ENCODE assay signal across 8 cellular contexts in genomic region chr3:148379763-148380162, GRCh38.
DNase-seq lines count a peak whose midpoint lies in the region; ATAC-seq and TF ChIP-seq lines count a peak whose summit lies in the region.

No MANE protein-coding gene starts in this region.

- H3K9ac ChIP-seq in IMR-90 (ENCODE audit: low read depth, low read length): no peak overlapping the region

- no peak overlapping the region for H3K23ac ChIP-seq in IMR-90 (ENCODE audit: low read depth, low read length)

- POLR2A ChIA-PET in IMR-90 (lab: Charles Lee; ENCODE audit: unreplicated experiment): no interaction called here

- no peak overlapping the region for H3K4ac ChIP-seq in IMR-90 (ENCODE audit: low read depth, low read length)

- peak; percentile 77 for TF ChIP-seq RAD21 in IMR-90 (IDR thresholded peaks at IDR 0.05; ENCODE audit: low read length)

- no peak overlapping the region for H2AK9ac ChIP-seq in IMR-90 (replicated peaks; ENCODE audit: low read depth, low read length, poor library complexity)

- no peak overlapping the region for H4K8ac ChIP-seq in IMR-90 (ENCODE audit: low read depth in 2 of 2, low read length in 2 of 2)

- intact Hi-C loops in IMR-90 (cut with micrococcal nuclease) (loop anchor here (1.0 to 2.0 kb wide), 4 partner anchors 340 to 571 kb away; no protein-coding TSS in a partner anchor), left cardiac atrium (cut with DNase I) (loop anchor here (2.0 to 5.0 kb wide), 4 partner anchors 338 to 569 kb away; no protein-coding TSS in a partner anchor), spleen (cut with DNase I; ENCODE audit: low total_unique reads) (loop anchor here (10.0 kb wide), 2 partner anchors 345 to 565 kb away; no protein-coding TSS in a partner anchor)

- no peaks in the 10 kb centered on the region for H3K36me3 Mint-ChIP-seq in stimulated activated effector memory CD8-positive, alpha-beta T cell treated with anti-CD3 and anti-CD28 coated beads, Interleukin-12 subunit alpha, Interleukin-12 subunit beta, amount 100 ng/mL, for 72 hours
- no peaks in the 10 kb centered on the region for H3K36me3 Mint-ChIP-seq in activated T-cell treated with anti-CD3 and anti-CD28 coated beads, Interleukin-2, amount 50 U/mL, for 24 hours (ENCODE audit: low read depth)

- no peak overlapping the region for H3K27ac ChIP-seq in IMR-90 (ENCODE audit: insufficient read depth, low read length)
- no peak overlapping the region for H3K27ac ChIP-seq in spleen

- no peaks in the 10 kb centered on the region for H3K27me3 ChIP-seq in IMR-90 (ENCODE audit: control insufficient read depth, insufficient read depth, low read length)
- no peaks in the 10 kb centered on the region for H3K27me3 ChIP-seq in spleen (replicated peaks in 1 of 7)

- no peak overlapping the region for H4K5ac ChIP-seq in IMR-90 (ENCODE audit: low read depth, low read length)

- WGBS in IMR-90 (ENCODE audit: extremely low coverage in 2 of 2, insufficient read length in 1 of 2), 2 experiments: no CpG with 5 or more reads among the region's 3 CpGs
- 57 to 59% (median 59%) methylated on average over 3 of the region's 3 CpGs for WGBS in spleen, 5 donors

- no peaks in the 10 kb centered on the region for H3K4me1 ChIP-seq in IMR-90 (ENCODE audit: control insufficient read depth, insufficient read depth, low read length)
- H3K4me1 ChIP-seq in spleen: no peaks in the 10 kb centered on the region

- no peak overlapping the region for H2AFZ ChIP-seq in IMR-90 (replicated peaks; ENCODE audit: low read length, poor library complexity)

- no peak overlapping the region for H3K4me3 Mint-ChIP-seq in stimulated activated effector memory CD8-positive, alpha-beta T cell treated with anti-CD3 and anti-CD28 coated beads, Interleukin-12 subunit alpha, Interleukin-12 subunit beta, amount 100 ng/mL, for 72 hours
- no peak overlapping the region for H3K4me3 Mint-ChIP-seq in activated T-cell treated with anti-CD3 and anti-CD28 coated beads, Interleukin-2, amount 50 U/mL, for 24 hours

- TF ChIP-seq CTCF in GM10266 (IDR thresholded peaks at IDR 0.05; ENCODE audit: control insufficient read depth, insufficient read depth, low read depth, missing control alignments) (peak; percentile 50), IMR-90 (conservative IDR thresholded peaks at IDR 0.05; ENCODE audit: low read depth, low read length) (peak; percentile 63), spleen (IDR thresholded peaks at IDR 0.05 in 8 of 11, conservative IDR thresholded peaks at IDR 0.05 in 3 of 11) (peak in 9 of 11 experiments; percentile 14 to 51 (median 32))

- peak; percentile 89 for ATAC-seq in GM21723 (IDR thresholded peaks at IDR 0.05; ENCODE audit: unreplicated experiment)
- ATAC-seq in IMR-90 (ENCODE audit: low read depth): peak; percentile 91
- peak; percentile 74 to 86 for ATAC-seq in left cardiac atrium
- no peak for ATAC-seq in stimulated activated effector memory CD8-positive, alpha-beta T cell treated with anti-CD3 and anti-CD28 coated beads, Interleukin-12 subunit alpha, Interleukin-12 subunit beta, amount 100 ng/mL, for 72 hours

- in situ Hi-C loops in IMR-90 (cut with MboI; ENCODE audit: low sequenced_read_pairs): loop anchor here (5.0 kb wide), 2 partner anchors 338 to 568 kb away; no protein-coding TSS in a partner anchor

- TF ChIP-seq POLR2A in IMR-90 (IDR thresholded peaks at IDR 0.05; ENCODE audit: low read depth, low read length) (no peak), spleen (IDR thresholded peaks at IDR 0.05) (no peak)

- no peak overlapping the region for H3K18ac ChIP-seq in IMR-90 (ENCODE audit: low read depth, low read length)

- no peak overlapping the region for H3K27ac Mint-ChIP-seq in stimulated activated effector memory CD8-positive, alpha-beta T cell treated with anti-CD3 and anti-CD28 coated beads, Interleukin-12 subunit alpha, Interleukin-12 subunit beta, amount 100 ng/mL, for 72 hours
- no peak overlapping the region for H3K27ac Mint-ChIP-seq in activated T-cell treated with anti-CD3 and anti-CD28 coated beads, Interleukin-2, amount 50 U/mL, for 24 hours

- H4K91ac ChIP-seq in IMR-90 (ENCODE audit: insufficient read depth, low read depth, low read length): no peak overlapping the region

- no peak overlapping the region for H2BK20ac ChIP-seq in IMR-90 (ENCODE audit: low read depth, low read length)

- no peak overlapping the region for H3K56ac ChIP-seq in IMR-90 (ENCODE audit: extremely low read depth, insufficient read depth, low read length)

- H2BK15ac ChIP-seq in IMR-90 (ENCODE audit: low read depth, low read length): no peak overlapping the region

- no peaks in the 10 kb centered on the region for H4K20me1 ChIP-seq in IMR-90 (ENCODE audit: insufficient read depth, low read length)

- no peaks in the 10 kb centered on the region for H3K27me3 Mint-ChIP-seq in activated T-cell treated with anti-CD3 and anti-CD28 coated beads, Interleukin-2, amount 50 U/mL, for 24 hours

- H3K4me2 ChIP-seq in IMR-90 (ENCODE audit: low read depth, low read length): no peak overlapping the region

- dilution Hi-C loops in IMR-90 (cut with HindIII; ENCODE audit: low sequenced_read_pairs, unreplicated experiment): no loop called here

- H3K36me3 ChIP-seq in IMR-90 (ENCODE audit: control insufficient read depth, insufficient read depth, low read length) (no peaks in the 10 kb centered on the region), spleen (no peaks in the 10 kb centered on the region)

- H3K4me3 ChIP-seq in IMR-90 (ENCODE audit: insufficient read depth, low read depth, low read length) (no peak overlapping the region), spleen (no peak overlapping the region)

- no peaks in the 10 kb centered on the region for H3K9me1 ChIP-seq in IMR-90 (ENCODE audit: insufficient read depth, low read length)

- BruUV-seq in IMR-90 (replicated peaks; lab: Mats Ljungman, UMichigan): no TSS peak

- H3K9me3 Mint-ChIP-seq in stimulated activated effector memory CD8-positive, alpha-beta T cell treated with anti-CD3 and anti-CD28 coated beads, Interleukin-12 subunit alpha, Interleukin-12 subunit beta, amount 100 ng/mL, for 72 hours: peaks cover 6% of the 10 kb centered on the region
- peaks cover 5% of the 10 kb centered on the region for H3K9me3 Mint-ChIP-seq in activated T-cell treated with anti-CD3 and anti-CD28 coated beads, Interleukin-2, amount 50 U/mL, for 24 hours

- no peak overlapping the region for H2BK120ac ChIP-seq in IMR-90 (ENCODE audit: low read depth, low read length)

- H3K4me1 Mint-ChIP-seq in stimulated activated effector memory CD8-positive, alpha-beta T cell treated with anti-CD3 and anti-CD28 coated beads, Interleukin-12 subunit alpha, Interleukin-12 subunit beta, amount 100 ng/mL, for 72 hours: no peaks in the 10 kb centered on the region
- H3K4me1 Mint-ChIP-seq in activated T-cell treated with anti-CD3 and anti-CD28 coated beads, Interleukin-2, amount 50 U/mL, for 24 hours (ENCODE audit: low read depth): no peaks in the 10 kb centered on the region

- no peak overlapping the region for H2BK5ac ChIP-seq in IMR-90 (ENCODE audit: low read depth, low read length, poor library complexity, severe bottlenecking)

- no peak overlapping the region for H2AK5ac ChIP-seq in IMR-90 (ENCODE audit: low read depth, low read length)

- no peaks in the 10 kb centered on the region for H3K79me1 ChIP-seq in IMR-90 (ENCODE audit: low read depth in 1 of 2, low read length in 2 of 2)

- H3K14ac ChIP-seq in IMR-90 (replicated peaks; ENCODE audit: low read depth, low read length): no peak overlapping the region

- no peaks in the 10 kb centered on the region for H3K9me3 ChIP-seq in IMR-90 (ENCODE audit: control insufficient read depth, insufficient read depth, low read length)
- H3K9me3 ChIP-seq in spleen: no peaks in the 10 kb centered on the region

- CTCF ChIA-PET in IMR-90 (lab: Yijun Ruan, JAX): interaction anchor here (0.6 to 2.2 kb wide), 7 partner anchors 263 to 571 kb away, joined by 3 to 11 read pairs (median 4); no protein-coding TSS in a partner anchor

- DNase-seq in GM10266 (ENCODE audit: extremely low spot score) (peak; percentile 6), IMR-90 (peak; percentile 69), SKM-1 (lab: John Stamatoyannopoulos, UW; ENCODE audit: unreplicated experiment) (peak; percentile 7), left cardiac atrium (no peak), spleen (no peak)
- no peak for DNase-seq in stimulated activated effector memory CD8-positive, alpha-beta T cell treated with anti-CD3 and anti-CD28 coated beads, Interleukin-12 subunit alpha, Interleukin-12 subunit beta, amount 100 ng/mL, for 72 hours (ENCODE audit: low spot score in 2 of 2)
- no peak for DNase-seq in activated T-cell treated with anti-CD3 and anti-CD28 coated beads, Interleukin-2, amount 50 U/mL, for 24 hours

TF ChIP-seq in IMR-90, 13 proteins besides CTCF, POLR2A, EP300 and RAD21:
- peak; percentile 65 for TF ChIP-seq SMC3 (IDR thresholded peaks at IDR 0.05; ENCODE audit: low read depth, low read length)
- no peak for TF ChIP-seq CEBPB (IDR thresholded peaks at IDR 0.05; ENCODE audit: low read depth, low read length)

Comparison
In these comparisons a context has a peak if more than half of its experiments do, and no peak if none do; other contexts are left out.
1. DNase-seq: peak in GM10266 (single experiment), IMR-90 (single experiment) and SKM-1 (single experiment); none in left cardiac atrium (single experiment), spleen (single experiment), stimulated activated effector memory CD8-positive, alpha-beta T cell treated with anti-CD3 and anti-CD28 coated beads, Interleukin-12 subunit alpha, Interleukin-12 subunit beta, amount 100 ng/mL, for 72 hours (0 of 2) and activated T-cell treated with anti-CD3 and anti-CD28 coated beads, Interleukin-2, amount 50 U/mL, for 24 hours (single experiment).
2. Peak in every context shown above with its lines, with median percentiles within 50 percentile points of each other: CTCF ChIP-seq.